Comparison of ENCODE assay signal across 8 cellular contexts in the genomic region with DNA sequence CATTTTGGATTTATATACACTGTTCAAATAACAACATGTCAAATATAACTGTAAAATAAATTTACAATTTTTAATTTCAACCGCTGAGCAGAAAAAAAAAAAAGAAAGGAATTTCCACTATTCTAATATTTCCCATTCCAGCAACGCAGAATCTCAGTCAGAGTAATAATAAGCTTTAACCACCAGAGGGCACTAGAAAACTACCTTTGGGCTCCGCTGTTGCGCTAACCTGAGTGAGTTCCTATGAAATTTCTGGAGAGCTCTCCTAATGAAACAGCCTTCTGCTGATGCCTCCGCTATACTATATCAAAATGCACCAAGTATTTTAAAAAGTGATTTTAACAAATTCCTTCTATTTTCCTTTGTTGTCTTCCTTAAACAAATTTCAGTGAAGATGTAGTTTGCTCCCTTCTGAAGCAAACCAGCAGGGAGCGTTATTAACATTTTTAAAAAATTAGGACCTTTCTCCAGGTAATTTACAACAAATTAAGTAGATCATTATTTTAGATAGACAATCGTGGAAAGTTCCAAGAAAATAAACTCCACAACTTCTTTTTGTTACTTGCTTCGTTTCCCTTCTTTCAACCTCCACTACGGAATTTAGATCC. TPM values are rescaled to one million over a fixed set of nuclear protein-coding genes. Genes with fewer than 3 reads are reported as not detected.
DNase-seq lines count a peak whose midpoint lies in the region; ATAC-seq, FAIRE-seq and TF ChIP-seq lines count a peak whose summit lies in the region.

No MANE protein-coding gene starts in this region.

- no peak for DNase-seq in activated naive CD8-positive, alpha-beta T cell treated with anti-CD3 and anti-CD28 coated beads, Interleukin-2, amount 10 ng/mL, durations not matched to agents 7 days and 5 days
- DNase-seq in activated naive CD8-positive, alpha-beta T cell treated with anti-CD3 and anti-CD28 coated beads for 36 hours: no peak
- peak; percentile 44 for DNase-seq in IMR-90
- DNase-seq in RKO (ENCODE audit: low spot score): peak; percentile 63
- DNase-seq in bronchial epithelial cell (ENCODE audit: low read depth): peak; percentile 36
- DNase-seq in kidney: no peak
- no peak for DNase-seq in stimulated activated naive CD8-positive, alpha-beta T cell treated with anti-CD3 and anti-CD28 coated beads, Interleukin-15, Interleukin-2, amounts not matched to agents 100 U/mL and 50 U/mL, for 24 hours

- H3K27me3 ChIP-seq in IMR-90 (ENCODE audit: control insufficient read depth, insufficient read depth, low read length) (no peaks in the 10 kb centered on the region), bronchial epithelial cell (ENCODE audit: control insufficient read depth, insufficient read depth, low read length) (no peaks in the 10 kb centered on the region)

- no peak overlapping the region for H3K14ac ChIP-seq in IMR-90 (replicated peaks; ENCODE audit: low read depth, low read length)

- POLR2A ChIA-PET in activated naive CD8-positive, alpha-beta T cell treated with anti-CD3 and anti-CD28 coated beads, Interleukin-2, amount 10 ng/mL, durations not matched to agents 7 days and 5 days (lab: Charles Lee): interaction anchor here (0.9 to 1.1 kb wide), 4 partner anchors 25 to 596 kb away, joined by 3 to 4 read pairs (median 4); no protein-coding TSS in a partner anchor
- POLR2A ChIA-PET in IMR-90 (lab: Charles Lee; ENCODE audit: unreplicated experiment): no interaction called here

- BruUV-seq in IMR-90 (replicated peaks; lab: Mats Ljungman, UMichigan): no TSS peak

- H2BK120ac ChIP-seq in IMR-90 (ENCODE audit: low read depth, low read length): no peak overlapping the region

- FAIRE-seq in bronchial epithelial cell (lab: Jason Lieb, UNC): no peak
- peak; percentile 77 for FAIRE-seq in kidney (lab: Jason Lieb, UNC)

- H3K9me3 ChIP-seq in IMR-90 (ENCODE audit: control insufficient read depth, insufficient read depth, low read length): no peaks in the 10 kb centered on the region
- H3K9me3 ChIP-seq in kidney (ENCODE audit: control insufficient read depth in 1 of 2, low read length in 2 of 2): no peaks in the 10 kb centered on the region

- peak; percentile 67 for TF ChIP-seq RAD21 in IMR-90 (IDR thresholded peaks at IDR 0.05; ENCODE audit: low read length)

- no peak overlapping the region for H3K23ac ChIP-seq in IMR-90 (ENCODE audit: low read depth, low read length)

- in situ Hi-C loops in IMR-90 (cut with MboI; ENCODE audit: low sequenced_read_pairs): no loop called here

- no peaks in the 10 kb centered on the region for H3K79me1 ChIP-seq in IMR-90 (ENCODE audit: low read depth in 1 of 2, low read length in 2 of 2)

- no peaks in the 10 kb centered on the region for H3K36me3 Mint-ChIP-seq in activated naive CD8-positive, alpha-beta T cell treated with anti-CD3 and anti-CD28 coated beads, Interleukin-2, amount 10 ng/mL, durations not matched to agents 7 days and 5 days
- no peaks in the 10 kb centered on the region for H3K36me3 Mint-ChIP-seq in activated naive CD8-positive, alpha-beta T cell treated with anti-CD3 and anti-CD28 coated beads for 36 hours

- intact Hi-C loops in IMR-90 (cut with micrococcal nuclease) (loop anchor here (2.0 kb wide), 1 partner anchor 34 kb away; no protein-coding TSS in a partner anchor), kidney (cut with DNase I) (no loop called here)

- no peaks in the 10 kb centered on the region for H3K9me3 Mint-ChIP-seq in activated naive CD8-positive, alpha-beta T cell treated with anti-CD3 and anti-CD28 coated beads, Interleukin-2, amount 10 ng/mL, durations not matched to agents 7 days and 5 days
- no peaks in the 10 kb centered on the region for H3K9me3 Mint-ChIP-seq in activated naive CD8-positive, alpha-beta T cell treated with anti-CD3 and anti-CD28 coated beads for 36 hours

- TF ChIP-seq CTCF in IMR-90 (conservative IDR thresholded peaks at IDR 0.05; ENCODE audit: low read depth, low read length): peak; percentile 70
- peak; percentile 53 for TF ChIP-seq CTCF in bronchial epithelial cell (IDR thresholded peaks at IDR 0.05; ENCODE audit: insufficient read depth, low read length, severe bottlenecking)
- peak; percentile 61 for TF ChIP-seq CTCF in kidney (IDR thresholded peaks at IDR 0.05; ENCODE audit: borderline replicate concordance, extremely low read depth, insufficient read depth)

- H3K4me3 ChIP-seq in IMR-90 (ENCODE audit: insufficient read depth, low read depth, low read length) (no peak overlapping the region), bronchial epithelial cell (ENCODE audit: low read depth, low read length) (no peak overlapping the region), kidney (ENCODE audit: low read length in 2 of 2) (no peak overlapping the region)

- no peak overlapping the region for H3K9ac ChIP-seq in IMR-90 (ENCODE audit: low read depth, low read length)
- no peak overlapping the region for H3K9ac ChIP-seq in kidney (ENCODE audit: low read length in 2 of 2)

- H3K27me3 Mint-ChIP-seq in activated naive CD8-positive, alpha-beta T cell treated with anti-CD3 and anti-CD28 coated beads, Interleukin-2, amount 10 ng/mL, durations not matched to agents 7 days and 5 days: peaks cover 9% of the 10 kb centered on the region
- H3K27me3 Mint-ChIP-seq in activated naive CD8-positive, alpha-beta T cell treated with anti-CD3 and anti-CD28 coated beads for 36 hours: peaks cover 4% of the 10 kb centered on the region

- H2AK9ac ChIP-seq in IMR-90 (replicated peaks; ENCODE audit: low read depth, low read length, poor library complexity): no peak overlapping the region

- H2AK5ac ChIP-seq in IMR-90 (ENCODE audit: low read depth, low read length): no peak overlapping the region

- WGBS in IMR-90 (ENCODE audit: extremely low coverage in 2 of 2, insufficient read length in 1 of 2), 2 experiments: no CpG with 5 or more reads among the region's 9 CpGs

- no peak overlapping the region for H2BK20ac ChIP-seq in IMR-90 (ENCODE audit: low read depth, low read length)

- no peak overlapping the region for H4K5ac ChIP-seq in IMR-90 (ENCODE audit: low read depth, low read length)

- no peaks in the 10 kb centered on the region for H4K20me1 ChIP-seq in IMR-90 (ENCODE audit: insufficient read depth, low read length)

- CTCF ChIA-PET in IMR-90 (lab: Yijun Ruan, JAX): interaction anchor here (0.6 to 1.9 kb wide), 17 partner anchors 8 to 1930 kb away, joined by 3 to 11 read pairs (median 3); no protein-coding TSS in a partner anchor

- H4K8ac ChIP-seq in IMR-90 (ENCODE audit: low read depth in 2 of 2, low read length in 2 of 2): no peak overlapping the region

- no peak overlapping the region for H3K56ac ChIP-seq in IMR-90 (ENCODE audit: extremely low read depth, insufficient read depth, low read length)

- H4K91ac ChIP-seq in IMR-90 (ENCODE audit: insufficient read depth, low read depth, low read length): no peak overlapping the region

- dilution Hi-C loops in IMR-90 (cut with HindIII; ENCODE audit: low sequenced_read_pairs, unreplicated experiment): no loop called here

- H3K4me1 ChIP-seq in IMR-90 (ENCODE audit: control insufficient read depth, insufficient read depth, low read length): peaks cover 4% of the 10 kb centered on the region; the same call in 1 of the 2 replicates
- no peaks in the 10 kb centered on the region for H3K4me1 ChIP-seq in kidney (ENCODE audit: control insufficient read depth in 1 of 2, insufficient read depth in 1 of 2, low read depth in 1 of 2, low read length in 2 of 2)

- H3K4me3 Mint-ChIP-seq in activated naive CD8-positive, alpha-beta T cell treated with anti-CD3 and anti-CD28 coated beads, Interleukin-2, amount 10 ng/mL, durations not matched to agents 7 days and 5 days: peak overlapping the region; percentile 12
- no peak overlapping the region for H3K4me3 Mint-ChIP-seq in activated naive CD8-positive, alpha-beta T cell treated with anti-CD3 and anti-CD28 coated beads for 36 hours

- H3K4me1 Mint-ChIP-seq in activated naive CD8-positive, alpha-beta T cell treated with anti-CD3 and anti-CD28 coated beads, Interleukin-2, amount 10 ng/mL, durations not matched to agents 7 days and 5 days: peaks cover 16% of the 10 kb centered on the region
- H3K4me1 Mint-ChIP-seq in activated naive CD8-positive, alpha-beta T cell treated with anti-CD3 and anti-CD28 coated beads for 36 hours: peaks cover 25% of the 10 kb centered on the region

- H3K27ac Mint-ChIP-seq in activated naive CD8-positive, alpha-beta T cell treated with anti-CD3 and anti-CD28 coated beads, Interleukin-2, amount 10 ng/mL, durations not matched to agents 7 days and 5 days: no peak overlapping the region
- H3K27ac Mint-ChIP-seq in activated naive CD8-positive, alpha-beta T cell treated with anti-CD3 and anti-CD28 coated beads for 36 hours: no peak overlapping the region

- H3K9me1 ChIP-seq in IMR-90 (ENCODE audit: insufficient read depth, low read length): peaks cover 3% of the 10 kb centered on the region; the same call in 1 of the 2 replicates

- H3K18ac ChIP-seq in IMR-90 (ENCODE audit: low read depth, low read length): no peak overlapping the region

- peaks cover 10% of the 10 kb centered on the region for H3K36me3 ChIP-seq in IMR-90 (ENCODE audit: control insufficient read depth, insufficient read depth, low read length)
- H3K36me3 ChIP-seq in bronchial epithelial cell (ENCODE audit: control insufficient read depth, insufficient read depth, low read length): peaks cover 1% of the 10 kb centered on the region
- H3K36me3 ChIP-seq in kidney (ENCODE audit: control insufficient read depth in 1 of 2, insufficient read depth in 2 of 2, low read length in 2 of 2): no peaks in the 10 kb centered on the region

- H2BK5ac ChIP-seq in IMR-90 (ENCODE audit: low read depth, low read length, poor library complexity, severe bottlenecking): no peak overlapping the region

- no peak overlapping the region for H3K4me2 ChIP-seq in IMR-90 (ENCODE audit: low read depth, low read length)

- H3K4ac ChIP-seq in IMR-90 (ENCODE audit: low read depth, low read length): no peak overlapping the region

- TF ChIP-seq POLR2A in IMR-90 (IDR thresholded peaks at IDR 0.05; ENCODE audit: low read depth, low read length): no peak

- H3K27ac ChIP-seq in IMR-90 (ENCODE audit: insufficient read depth, low read length): no peak overlapping the region
- no peak overlapping the region for H3K27ac ChIP-seq in kidney (ENCODE audit: low read depth in 2 of 2, low read length in 2 of 2)

- H2AFZ ChIP-seq in IMR-90 (replicated peaks; ENCODE audit: low read length, poor library complexity): no peak overlapping the region

- H2BK15ac ChIP-seq in IMR-90 (ENCODE audit: low read depth, low read length): no peak overlapping the region

- ATAC-seq in activated naive CD8-positive, alpha-beta T cell treated with anti-CD3 and anti-CD28 coated beads, Interleukin-2, amount 10 ng/mL, durations not matched to agents 7 days and 5 days (ENCODE audit: low read depth): no peak
- ATAC-seq in GM21723 (IDR thresholded peaks at IDR 0.05; ENCODE audit: unreplicated experiment) (peak; percentile 82), IMR-90 (ENCODE audit: low read depth) (peak; percentile 59)
- ATAC-seq in stimulated activated naive CD8-positive, alpha-beta T cell treated with anti-CD3 and anti-CD28 coated beads, Interleukin-15, Interleukin-2, amounts not matched to agents 100 U/mL and 50 U/mL, for 24 hours: peak; percentile 40

RNA-seq across cellular contexts. Expression of a gene that starts 23.0 kb away (rescaled TPM):
- total RNA-seq in activated naive CD8-positive, alpha-beta T cell treated with anti-CD3 and anti-CD28 coated beads, Interleukin-2, amount 10 ng/mL, durations not matched to agents 7 days and 5 days: 1 to 10 TPM; 3.1 to 3.6 TPM
- 1 to 10 TPM; 1.9 to 2.0 TPM for total RNA-seq in activated naive CD8-positive, alpha-beta T cell treated with anti-CD3 and anti-CD28 coated beads for 36 hours
- total RNA-seq in IMR-90 (2012; rRNA removed): not detected in 2 replicates
- polyA plus RNA-seq in IMR-90 (2012; rRNA removed): not detected in 2 replicates
- not detected in 2 replicates for polyA plus RNA-seq in IMR-90 (2012; cell fraction: cytosol; rRNA removed)
- 0.13 TPM in 1 of 2 replicates, not detected in the other for polyA plus RNA-seq in IMR-90 (2012; cell fraction: nucleus; rRNA removed; ENCODE audit: low replicate concordance)
- not detected in 2 replicates for total RNA-seq in bronchial epithelial cell
- total RNA-seq in kidney: 1.6 TPM
- polyA plus RNA-seq in kidney (ENCODE audit: insufficient read depth, low read depth, low replicate concordance): 0.11 TPM

RNA-seq across cellular contexts. Expression of a gene that starts 45.1 kb away (rescaled TPM):
- not detected for total RNA-seq in activated naive CD8-positive, alpha-beta T cell treated with anti-CD3 and anti-CD28 coated beads, Interleukin-2, amount 10 ng/mL, durations not matched to agents 7 days and 5 days
- not detected for total RNA-seq in activated naive CD8-positive, alpha-beta T cell treated with anti-CD3 and anti-CD28 coated beads for 36 hours
- total RNA-seq in IMR-90 (2012; rRNA removed): 63.3 and 73.6 TPM in 2 replicates
- polyA plus RNA-seq in IMR-90 (2012; rRNA removed): 28.9 and 36.3 TPM in 2 replicates
- polyA plus RNA-seq in IMR-90 (2012; cell fraction: cytosol; rRNA removed): 7.2 and 7.9 TPM in 2 replicates
- 4.0 and 36.8 TPM in 2 replicates for polyA plus RNA-seq in IMR-90 (2012; cell fraction: nucleus; rRNA removed; ENCODE audit: low replicate concordance)
- 13.6 and 26.1 TPM in 2 replicates for total RNA-seq in bronchial epithelial cell
- total RNA-seq in kidney: 0.47 TPM
- polyA plus RNA-seq in kidney (ENCODE audit: insufficient read depth, low read depth, low replicate concordance): 0.06 TPM

Comparison
In these comparisons a context has a peak if more than half of its experiments do, and no peak if none do; other contexts are left out.
1. DNase-seq: peak in IMR-90 (single experiment), RKO (single experiment) and bronchial epithelial cell (single experiment); none in activated naive CD8-positive, alpha-beta T cell treated with anti-CD3 and anti-CD28 coated beads, Interleukin-2, amount 10 ng/mL, durations not matched to agents 7 days and 5 days (single experiment), activated naive CD8-positive, alpha-beta T cell treated with anti-CD3 and anti-CD28 coated beads for 36 hours (single experiment), kidney (single experiment) and stimulated activated naive CD8-positive, alpha-beta T cell treated with anti-CD3 and anti-CD28 coated beads, Interleukin-15, Interleukin-2, amounts not matched to agents 100 U/mL and 50 U/mL, for 24 hours (single experiment).
2. Peak in every context shown above with its lines, with median percentiles within 50 percentile points of each other: CTCF ChIP-seq.